In the genomic region with DNA sequence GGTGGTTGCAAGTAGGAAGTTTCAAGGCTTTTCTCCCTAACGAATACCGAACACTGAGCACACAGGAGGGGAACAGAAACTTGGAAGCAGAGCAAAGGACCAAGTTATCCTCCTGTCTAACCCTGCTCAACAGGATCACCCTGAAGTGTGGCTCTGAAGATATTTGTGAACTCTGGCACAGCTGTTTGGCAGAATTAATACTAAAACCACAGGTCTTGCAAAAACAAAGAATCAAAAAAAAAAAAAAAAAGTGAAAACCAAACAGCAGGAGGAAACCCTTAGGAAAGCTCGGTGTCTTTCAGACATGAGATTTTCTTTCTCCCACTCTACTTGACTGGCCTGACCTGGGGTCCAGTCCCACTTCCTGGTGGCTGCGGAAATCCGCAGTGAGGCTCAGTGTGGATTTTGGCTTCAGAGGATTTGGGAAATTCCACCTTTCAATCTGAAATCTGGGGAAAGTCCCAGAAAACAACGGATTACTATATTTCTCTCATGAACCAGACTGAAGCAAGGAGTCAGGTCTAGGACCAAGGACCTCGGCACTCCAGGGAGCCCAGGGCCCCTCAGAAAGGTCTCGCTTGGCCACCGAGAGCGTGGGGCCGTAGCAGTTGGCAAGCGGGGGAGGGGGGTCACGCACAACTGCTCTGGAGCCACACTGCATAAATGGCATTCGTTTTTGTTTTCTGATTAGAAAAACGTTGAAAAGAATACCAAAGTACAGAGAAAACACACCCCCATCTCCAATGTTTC, we compare ENCODE assay signal across 8 cellular contexts. TPM values are rescaled to one million over a fixed set of nuclear protein-coding genes. Genes with fewer than 3 reads are reported as not detected.
A peak's percentile ranks its signal among the peaks of the same experiment; 100 is the strongest.
DNase-seq lines count a peak whose midpoint lies in the region; ATAC-seq and TF ChIP-seq lines count a peak whose summit lies in the region.

No MANE protein-coding gene starts in this region.

- TF ChIP-seq CTCF in retinal pigment epithelial cell (conservative IDR thresholded peaks at IDR 0.05; ENCODE audit: low read depth, low read length), result no peak

- H3K27ac ChIP-seq in KOPT-K1 (ENCODE audit: low read depth, low read length, poor library complexity, severe bottlenecking), result peak overlapping the region; percentile 88

- POLR2A ChIA-PET in activated naive CD8-positive, alpha-beta T cell treated with anti-CD3 and anti-CD28 coated beads, Interleukin-2, amount 10 ng/mL, durations not matched to agents 7 days and 5 days (lab: Charles Lee), result interaction anchor here (0.6 to 3.3 kb wide), 9 partner anchors 13 to 230 kb away, joined by 3 to 25 read pairs (median 4); partner anchors contain the start of genes ALPK1, AP1AR and FAM241A

- H3K36me3 ChIP-seq in KOPT-K1 (ENCODE audit: insufficient read depth, low read length), result peaks cover 20% of the 10 kb centered on the region

- H3K4me3 Mint-ChIP-seq in activated naive CD8-positive, alpha-beta T cell treated with anti-CD3 and anti-CD28 coated beads, Interleukin-2, amount 10 ng/mL, durations not matched to agents 7 days and 5 days, result peak overlapping the region; percentile 92

- peaks cover 57% of the 10 kb centered on the region for H3K4me1 Mint-ChIP-seq in activated naive CD8-positive, alpha-beta T cell treated with anti-CD3 and anti-CD28 coated beads, Interleukin-2, amount 10 ng/mL, durations not matched to agents 7 days and 5 days

- H3K4me3 ChIP-seq in retinal pigment epithelial cell (ENCODE audit: low read length), result peak overlapping the region; percentile 73

- H3K27me3 Mint-ChIP-seq in activated naive CD8-positive, alpha-beta T cell treated with anti-CD3 and anti-CD28 coated beads, Interleukin-2, amount 10 ng/mL, durations not matched to agents 7 days and 5 days, result no peaks in the 10 kb centered on the region

- no peak for ATAC-seq in activated naive CD8-positive, alpha-beta T cell treated with anti-CD3 and anti-CD28 coated beads, Interleukin-2, amount 10 ng/mL, durations not matched to agents 7 days and 5 days (ENCODE audit: low read depth)
- no peak for ATAC-seq in HG02571 (IDR thresholded peaks at IDR 0.05; ENCODE audit: unreplicated experiment)

- peak; percentile 32 for DNase-seq in ELR (ENCODE audit: low read depth)
- no peak for DNase-seq in activated naive CD8-positive, alpha-beta T cell treated with anti-CD3 and anti-CD28 coated beads, Interleukin-2, amount 10 ng/mL, durations not matched to agents 7 days and 5 days
- DNase-seq in hepatic stellate cell (ENCODE audit: low spot score), result peak; percentile 13
- no peak for DNase-seq in retinal pigment epithelial cell (ENCODE audit: low read depth)
- no peak for DNase-seq in putamen (ENCODE audit: low spot score)
- no peak for DNase-seq in NCI-H2227 treated with DMSO at 0.1 percent for 48 hours (lab: John Stamatoyannopoulos, UW)

- peaks cover 20% of the 10 kb centered on the region for H3K36me3 Mint-ChIP-seq in activated naive CD8-positive, alpha-beta T cell treated with anti-CD3 and anti-CD28 coated beads, Interleukin-2, amount 10 ng/mL, durations not matched to agents 7 days and 5 days

- peaks cover 24% of the 10 kb centered on the region for H3K9me3 ChIP-seq in KOPT-K1 (ENCODE audit: insufficient read depth, low read length, poor library complexity, severe bottlenecking)

- peak overlapping the region; percentile 94 for H3K27ac Mint-ChIP-seq in activated naive CD8-positive, alpha-beta T cell treated with anti-CD3 and anti-CD28 coated beads, Interleukin-2, amount 10 ng/mL, durations not matched to agents 7 days and 5 days

- H3K9me3 Mint-ChIP-seq in activated naive CD8-positive, alpha-beta T cell treated with anti-CD3 and anti-CD28 coated beads, Interleukin-2, amount 10 ng/mL, durations not matched to agents 7 days and 5 days, result peaks cover 2% of the 10 kb centered on the region

RNA-seq across cellular contexts. Expression of gene TIFA, which starts 0.9 kb away (rescaled TPM):
- total RNA-seq in activated naive CD8-positive, alpha-beta T cell treated with anti-CD3 and anti-CD28 coated beads, Interleukin-2, amount 10 ng/mL, durations not matched to agents 7 days and 5 days, result 10 to 100 TPM; 33.3 to 37.9 TPM

RNA-seq across cellular contexts. Expression of gene ALPK1, which starts 12.3 kb away (rescaled TPM):
- total RNA-seq in activated naive CD8-positive, alpha-beta T cell treated with anti-CD3 and anti-CD28 coated beads, Interleukin-2, amount 10 ng/mL, durations not matched to agents 7 days and 5 days, result 10 to 100 TPM; 20.9 to 26.0 TPM

RNA-seq across cellular contexts. Expression of gene AP1AR, which starts 53.2 kb away (rescaled TPM):
- 10 to 100 TPM; 14.3 to 18.2 TPM for total RNA-seq in activated naive CD8-positive, alpha-beta T cell treated with anti-CD3 and anti-CD28 coated beads, Interleukin-2, amount 10 ng/mL, durations not matched to agents 7 days and 5 days

Comparison
In these comparisons a context has a peak if more than half of its experiments do, and no peak if none do; other contexts are left out.
1. DNase-seq: peak in ELR (single experiment) and hepatic stellate cell (single experiment); none in activated naive CD8-positive, alpha-beta T cell treated with anti-CD3 and anti-CD28 coated beads, Interleukin-2, amount 10 ng/mL, durations not matched to agents 7 days and 5 days (single experiment), retinal pigment epithelial cell (single experiment), putamen (single experiment) and NCI-H2227 treated with DMSO at 0.1 percent for 48 hours (single experiment).